12 cellular contexts compared by ENCODE assay signal in the genomic region with DNA sequence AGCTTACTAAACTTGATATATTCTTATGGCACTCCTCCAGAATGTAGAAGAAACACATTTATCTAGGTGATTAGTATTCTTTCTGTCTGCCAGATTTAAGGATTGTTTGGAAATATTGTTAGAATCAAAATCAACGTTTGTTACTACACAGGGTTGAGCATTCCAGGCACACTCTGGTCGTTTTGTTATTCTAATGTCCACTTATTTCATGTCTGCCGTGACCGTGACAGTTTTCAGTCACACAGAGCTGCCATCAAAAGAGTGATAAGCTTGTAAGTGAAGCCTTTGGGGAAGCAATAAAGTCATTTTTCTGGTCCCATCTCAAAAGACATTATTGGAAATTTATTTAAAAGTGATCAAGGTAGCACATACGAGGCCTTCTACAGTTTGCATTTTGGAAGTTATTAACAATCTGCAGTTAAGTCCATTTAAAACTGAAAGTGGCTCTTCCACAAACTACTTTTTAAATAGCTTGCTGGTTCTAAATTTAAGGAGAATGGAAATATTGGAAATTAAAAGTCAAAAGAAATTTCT. TPM values are rescaled to one million over a fixed set of nuclear protein-coding genes. Genes with fewer than 3 reads are reported as not detected.
DNase-seq lines count a peak whose midpoint lies in the region; ATAC-seq, FAIRE-seq and TF ChIP-seq lines count a peak whose summit lies in the region.
"Had no signal": no experiment of that assay in that cellular context is flagged by ENCODE, and none has a peak within 500 bp of the region (broad histone marks: within the 10 kb centered on the region; RNA-seq: fewer than 3 reads in every experiment).

No MANE protein-coding gene starts in this region.

- H3K4me1 ChIP-seq in HAP-1 (peaks cover 36% of the 10 kb centered on the region), mammary epithelial cell (ENCODE audit: insufficient read depth, low read length) (peaks cover 5% of the 10 kb centered on the region), kidney (ENCODE audit: control insufficient read depth in 1 of 2, insufficient read depth in 1 of 2, low read depth in 1 of 2, low read length in 2 of 2) (peaks cover 16 to 19% of the 10 kb centered on the region in 2 donors), stomach smooth muscle (ENCODE audit: control insufficient read depth, insufficient read depth, low read length) (peaks cover 7% of the 10 kb centered on the region)

- in situ Hi-C loops in HAP-1 (cut with MboI; ENCODE audit: low sequenced_read_pairs): no loop called here
- in situ Hi-C loops in mammary epithelial cell (cut with MboI; ENCODE audit: low sequenced_read_pairs in 2 of 2): no loop called here

- H3K36me3 ChIP-seq in HAP-1 (replicated peaks): no peaks in the 10 kb centered on the region
- H3K36me3 ChIP-seq in mammary epithelial cell (ENCODE audit: insufficient read depth, low read length): no peaks in the 10 kb centered on the region
- no peaks in the 10 kb centered on the region for H3K36me3 ChIP-seq in kidney (ENCODE audit: control insufficient read depth in 1 of 2, insufficient read depth in 2 of 2, low read length in 2 of 2)
- no peaks in the 10 kb centered on the region for H3K36me3 ChIP-seq in stomach smooth muscle (ENCODE audit: control insufficient read depth in 2 of 2, insufficient read depth in 2 of 2, low read length in 2 of 2)

- peak; percentile 47 to 53 for DNase-seq in HAP-1 (ENCODE audit: low spot score in 2 of 2)
- DNase-seq in mammary epithelial cell: no peak
- DNase-seq in kidney: no peak
- no peak for DNase-seq in occipital lobe (lab: John Stamatoyannopoulos, UW)
- DNase-seq in GF-D8 (lab: John Stamatoyannopoulos, UW): no peak
- no peak for DNase-seq in T-helper 2 cell
- no peak for DNase-seq in left colon
- DNase-seq: KG1; NCI-H2107; stimulated activated naive B cell treated with anti-CD40 and anti-IgM and Interleukin-4, amounts not matched to agents 10 μg/mL and 1 μg/mL and 100 μg/mL, for 72 hours had no signal

- H3K79me2 ChIP-seq in mammary epithelial cell (ENCODE audit: insufficient read depth, low read length): peaks cover 38% of the 10 kb centered on the region

- CTCF ChIA-PET in mammary epithelial cell (lab: Charles Lee; ENCODE audit: low non-redundant PET): interaction anchor here (0.7 kb wide), 2 partner anchors 24 to 165 kb away, joined by 3 read pairs; no protein-coding TSS in a partner anchor

- dilution Hi-C loops in mammary epithelial cell (cut with HindIII; ENCODE audit: low sequenced_read_pairs): no loop called here

- H3K4me2 ChIP-seq in mammary epithelial cell (ENCODE audit: insufficient read depth, low read depth, low read length): peak overlapping the region; percentile 25

- ATAC-seq in left colon: no peak
- ATAC-seq: stimulated activated naive B cell treated with anti-CD40 and anti-IgM and Interleukin-4, amounts not matched to agents 10 μg/mL and 1 μg/mL and 100 μg/mL, for 72 hours had no signal

- TF ChIP-seq CTCF in mammary epithelial cell (conservative IDR thresholded peaks at IDR 0.05 in 1 of 2, IDR thresholded peaks at IDR 0.05 in 1 of 2; ENCODE audit: extremely low read depth in 1 of 2, insufficient read depth in 1 of 2, low read depth in 1 of 2, low read length in 2 of 2) (no peak), kidney (IDR thresholded peaks at IDR 0.05; ENCODE audit: borderline replicate concordance, extremely low read depth, insufficient read depth) (no peak)

- H3K27ac ChIP-seq in mammary epithelial cell (ENCODE audit: insufficient read depth, low read depth, low read length) (no peak overlapping the region), kidney (ENCODE audit: low read depth in 2 of 2, low read length in 2 of 2) (no peak overlapping the region), stomach smooth muscle (ENCODE audit: low read length) (no peak overlapping the region)
- H3K27ac ChIP-seq: RWPE1 had no signal

- no peak overlapping the region for H2AFZ ChIP-seq in mammary epithelial cell (ENCODE audit: low read depth, low read length)

- FAIRE-seq in kidney (lab: Jason Lieb, UNC): no peak

- intact Hi-C loops in mammary epithelial cell (cut with micrococcal nuclease): no loop called here
- intact Hi-C loops in kidney (cut with DNase I): no loop called here
- intact Hi-C loops in left colon (cut with DNase I, micrococcal nuclease): no loop called here

- no peak overlapping the region for H3K4me3 ChIP-seq in HAP-1
- H3K4me3 ChIP-seq in mammary epithelial cell (replicated peaks in 1 of 3; ENCODE audit: insufficient read depth in 1 of 3, low read depth in 2 of 3, low read length in 3 of 3): no peak overlapping the region
- peak overlapping the region; percentile 25 to 30 for H3K4me3 ChIP-seq in kidney (ENCODE audit: low read length in 2 of 2)
- H3K4me3 ChIP-seq in stomach smooth muscle (ENCODE audit: low read length in 2 of 2): peak overlapping the region; percentile 31 to 52

- no peaks in the 10 kb centered on the region for H3K27me3 ChIP-seq in HAP-1 (ENCODE audit: low read depth)
- no peaks in the 10 kb centered on the region for H3K27me3 ChIP-seq in mammary epithelial cell (ENCODE audit: insufficient read depth, low read length)
- H3K27me3 ChIP-seq in stomach smooth muscle (ENCODE audit: control insufficient read depth in 1 of 2, insufficient read depth in 2 of 2, low read length in 2 of 2): no peaks in the 10 kb centered on the region

- H3K9ac ChIP-seq in mammary epithelial cell (ENCODE audit: insufficient read depth, low read length): no peak overlapping the region
- H3K9ac ChIP-seq in kidney (ENCODE audit: low read length in 2 of 2): no peak overlapping the region
- peak overlapping the region in 1 of 2 donors; percentile 4 for H3K9ac ChIP-seq in stomach smooth muscle (ENCODE audit: low read length in 2 of 2)

- 81% methylated on average over 5 of the region's 5 CpGs for WGBS in mammary epithelial cell (ENCODE audit: low coverage, missing lambda C conversion rate)

- BruUV-seq in mammary epithelial cell (replicated peaks; lab: Mats Ljungman, UMichigan): no TSS peak

- no peaks in the 10 kb centered on the region for H3K9me3 ChIP-seq in HAP-1
- no peaks in the 10 kb centered on the region for H3K9me3 ChIP-seq in mammary epithelial cell (replicated peaks; ENCODE audit: insufficient read depth, low read length)
- no peaks in the 10 kb centered on the region for H3K9me3 ChIP-seq in kidney (ENCODE audit: control insufficient read depth in 1 of 2, low read length in 2 of 2)
- no peaks in the 10 kb centered on the region for H3K9me3 ChIP-seq in stomach smooth muscle (ENCODE audit: control insufficient read depth in 2 of 2, low read length in 2 of 2)

- H4K20me1 ChIP-seq in mammary epithelial cell (ENCODE audit: insufficient read depth, low read length): no peaks in the 10 kb centered on the region

RNA-seq across cellular contexts. Expression of a gene that starts 38.0 kb away (rescaled TPM):
- 10 to 100 TPM in 1 of 2 donors, 1 to 10 TPM in 1; 8.7 to 33.2 TPM for total RNA-seq in mammary epithelial cell
- polyA plus RNA-seq in mammary epithelial cell: 27.8 TPM
- 49.5 TPM for polyA minus RNA-seq in mammary epithelial cell
- total RNA-seq in kidney: 87.5 TPM
- polyA plus RNA-seq in kidney (ENCODE audit: insufficient read depth, low read depth, low replicate concordance): 4.8 TPM
- 41.5 TPM for total RNA-seq in occipital lobe
- 10 to 100 TPM; 51.1 to 51.4 TPM for total RNA-seq in left colon

Comparison
In these comparisons a context has a peak if more than half of its experiments do, and no peak if none do; other contexts are left out.
1. DNase-seq: peak in HAP-1 (2 of 2); none in mammary epithelial cell (single experiment), kidney (single experiment), occipital lobe (single experiment), GF-D8 (single experiment), T-helper 2 cell (0 of 5) and left colon (0 of 2).
2. H3K4me3 ChIP-seq: peak in kidney (2 of 2) and stomach smooth muscle (2 of 2); none in HAP-1 (single experiment) and mammary epithelial cell (0 of 3).